ENCODE assay signal across 9 cellular contexts in genomic region chr1:46131093-46131492, GRCh38. TPM values are rescaled to one million over a fixed set of nuclear protein-coding genes. Genes with fewer than 3 reads are reported as not detected.
A peak's percentile ranks its signal among the peaks of the same experiment; 100 is the strongest.
DNase-seq lines count a peak whose midpoint lies in the region; ATAC-seq, FAIRE-seq and TF ChIP-seq lines count a peak whose summit lies in the region.
"Had no signal": no experiment of that assay in that cellular context is flagged by ENCODE, and none has a peak within 500 bp of the region (broad histone marks: within the 10 kb centered on the region; RNA-seq: fewer than 3 reads in every experiment).

No MANE protein-coding gene starts in this region.

- H3K9ac ChIP-seq in K562 (ENCODE audit: insufficient read depth in 1 of 2, low read depth in 2 of 2, low read length in 2 of 2) = peak overlapping the region in 1 of 2 experiments; percentile 45; a peak in 2 of 4 replicates

- H3K79me2 ChIP-seq in K562 (ENCODE audit: control insufficient read depth, insufficient read depth, low read length) = peaks cover 19% of the 10 kb centered on the region; the same call in 2 of the 3 replicates

- no peaks in the 10 kb centered on the region; the same call in 2 of the 3 replicates for H3K36me3 ChIP-seq in K562 (ENCODE audit: control insufficient read depth, insufficient read depth, low read length)
- peaks cover 0 to 3% of the 10 kb centered on the region in 2 donors for H3K36me3 ChIP-seq in muscle layer of duodenum (ENCODE audit: control insufficient read depth in 1 of 2, insufficient read depth in 2 of 2, low read length in 2 of 2)

- peak overlapping the region; percentile 99; the same call in 1 of the 2 replicates for H3K27ac ChIP-seq in C4-2B
- no peak overlapping the region for H3K27ac ChIP-seq in K562 (ENCODE audit: extremely low read depth, low read depth, low read length)
- H3K27ac ChIP-seq in muscle layer of duodenum (ENCODE audit: low read length) = peak overlapping the region; percentile 91

- no peak for TF ChIP-seq RAD21 in K562 (CRISPR knock-in tag; conservative IDR thresholded peaks at IDR 0.05 in 1 of 2, IDR thresholded peaks at IDR 0.05 in 1 of 2)

- POLR2A ChIA-PET in K562 (lab: Yijun Ruan, JAX) = interaction anchor here (0.6 to 4.6 kb wide), 18 partner anchors 9 to 674 kb away, joined by 3 to 53 read pairs (median 8); no protein-coding TSS in a partner anchor

- intact Hi-C loops in K562 (cut with micrococcal nuclease) (no loop called here), posterior vena cava (cut with DNase I) (loop anchor here (5.0 kb wide), 2 partner anchors 41 to 94 kb away; no protein-coding TSS in a partner anchor)

- H3K27me3 ChIP-seq in K562 (ENCODE audit: control insufficient read depth in 2 of 2, insufficient read depth in 2 of 2, low read length in 2 of 2) (no peaks in the 10 kb centered on the region), muscle layer of duodenum (ENCODE audit: low read depth, low read length) (no peaks in the 10 kb centered on the region)

- WGBS in K562 (ENCODE audit: insufficient coverage, low coverage, missing lambda C conversion rate) = under 1% methylated on average over 10 of the region's 10 CpGs

- no TSS peak for BruUV-seq in K562 (replicated peaks; lab: Mats Ljungman, UMichigan)

- H3K4me3 ChIP-seq in K562 = peak overlapping the region; percentile 61
- peak overlapping the region; percentile 87 to 91 for H3K4me3 ChIP-seq in muscle layer of duodenum (ENCODE audit: low read depth in 1 of 2, low read length in 2 of 2)

- in situ Hi-C loops in K562 (cut with MboI) = no loop called here

- peak overlapping the region; percentile 46; the same call in 1 of the 2 replicates for H3K4me2 ChIP-seq in K562 (ENCODE audit: insufficient read depth, low read length)

- H3K9me1 ChIP-seq in K562 (ENCODE audit: control insufficient read depth, insufficient read depth, low read length) = no peaks in the 10 kb centered on the region

- no peak for TF ChIP-seq EP300 in K562 (IDR thresholded peaks at IDR 0.05; ENCODE audit: low read length)

- CTCF ChIA-PET in K562 (lab: Yijun Ruan, JAX; ENCODE audit: low intra/inter-chr PET ratio) = no interaction called here

- TF ChIP-seq POLR2A in K562 (conservative IDR thresholded peaks at IDR 0.05) = no peak

- peaks cover 13 to 21% of the 10 kb centered on the region in 2 experiments; a peak in 4 of 5 replicates for H3K4me1 ChIP-seq in K562 (replicated peaks in 1 of 2; ENCODE audit: control insufficient read depth in 2 of 2, insufficient read depth in 2 of 2, low read length in 2 of 2)
- peaks cover 0 to 18% of the 10 kb centered on the region in 2 donors for H3K4me1 ChIP-seq in muscle layer of duodenum (ENCODE audit: control insufficient read depth in 1 of 2, insufficient read depth in 2 of 2, low read length in 2 of 2)

- H3K9me3 ChIP-seq in K562 (replicated peaks; ENCODE audit: control insufficient read depth, insufficient read depth, low read depth, low read length) (no peaks in the 10 kb centered on the region; the same call in 1 of the 2 replicates), muscle layer of duodenum (ENCODE audit: control insufficient read depth in 1 of 2, low read length in 2 of 2) (no peaks in the 10 kb centered on the region)

- no peak for FAIRE-seq in K562 (lab: Jason Lieb, UNC)

- no peaks in the 10 kb centered on the region for H4K20me1 ChIP-seq in K562 (replicated peaks; ENCODE audit: control insufficient read depth, insufficient read depth, low read length)

- no peak for ATAC-seq in K562

- DNase-seq in HT-29 (ENCODE audit: low spot score) (peak; percentile 49), K562 (ENCODE audit: extremely low read depth in 1 of 4, low spot score in 3 of 4) (no peak), posterior vena cava (ENCODE audit: low spot score) (no peak), NCI-H1105 (lab: John Stamatoyannopoulos, UW) (no peak), OCI-M2 (lab: John Stamatoyannopoulos, UW; ENCODE audit: unreplicated experiment) (no peak), SHP77 (lab: John Stamatoyannopoulos, UW) (no peak)

- TF ChIP-seq CTCF in C4-2B (conservative IDR thresholded peaks at IDR 0.05) (no peak), K562 (IDR thresholded peaks at IDR 0.05 in 2 of 3, conservative IDR thresholded peaks at IDR 0.05 in 1 of 3; ENCODE audit: insufficient read depth in 2 of 3, low read depth in 1 of 3, low read length in 3 of 3) (no peak)

- peak overlapping the region; percentile 99 for H2AFZ ChIP-seq in K562 (ENCODE audit: low read depth, low read length)

TF ChIP-seq in K562, 482 proteins besides CTCF, POLR2A, EP300 and RAD21:
- TF ChIP-seq ELK1 (CRISPR knock-in tag; IDR thresholded peaks at IDR 0.05) (no peak), ZC3H11A (IDR thresholded peaks at IDR 0.05; ENCODE audit: low read depth, low read length) (0 out of 2 replicates have a peak, but pooled peaks have one; percentile 21), FOXK2 (conservative IDR thresholded peaks at IDR 0.05 in 1 of 2, IDR thresholded peaks at IDR 0.05 in 1 of 2; ENCODE audit: low read depth in 2 of 2) (no peak), CSDE1 (IDR thresholded peaks at IDR 0.05) (no peak), EP400 (IDR thresholded peaks at IDR 0.05) (0 out of 2 replicates have a peak, but pooled peaks have one; percentile 10)
TF ChIP-seq in K562: peak in this region for 2.

RNA-seq across cellular contexts. Expression of gene PIK3R3, which starts 1.3 kb away (rescaled TPM):
- 7.7 and 8.4 TPM in 2 replicates for total RNA-seq in HT-29 (2014; rRNA removed; shearing (Covaris generic))
- total RNA-seq in K562 (2011; cell fraction: chromatin; rRNA removed; ENCODE audit: low replicate concordance) = 4.0 and 7.6 TPM in 2 replicates
- 2.3 and 3.6 TPM in 2 replicates for total RNA-seq in K562 (2011; cell fraction: nucleolus; rRNA removed)
- total RNA-seq in K562 (2011; cell fraction: nucleoplasm; rRNA removed) = 6.5 and 7.6 TPM in 2 replicates
- total RNA-seq in K562 (2014; rRNA removed) (3.3 and 4.3 TPM in 2 replicates), K562 (2014; rRNA removed; fragmentation: Illumina TruSeq; extraction: Trizol) (5.7 and 6.0 TPM in 2 replicates), K562 (2015; rRNA removed; fragmentation: Illumina TruSeq; extraction: Trizol) (6.7 and 7.7 TPM in 2 replicates), K562 (2021) (6.1 and 6.2 TPM in 2 replicates), posterior vena cava (10 to 100 TPM; 26.0 to 39.7 TPM)
- polyA plus RNA-seq in K562 (2011; rRNA removed) (5.4 and 5.5 TPM in 2 replicates), K562 (2014; fragmentation: Illumina TruSeq; extraction: Trizol) (4.0 and 4.6 TPM in 2 replicates), K562 (2014; fragmentation: Nextera tagmentation; extraction: Ambion mirVana) (1 to 10 TPM; 1.4 to 2.2 TPM), K562 (2014; rRNA removed) (2.7 and 3.1 TPM in 2 replicates)
- polyA plus RNA-seq in K562 (2011; cell fraction: cytosol; rRNA removed) = 1.8 and 3.9 TPM in 2 replicates
- 2.7 and 4.7 TPM in 2 replicates for polyA plus RNA-seq in K562 (2011; cell fraction: nucleus; rRNA removed)
- polyA plus RNA-seq in K562 (2012) = 2.0 and 3.8 TPM in 2 replicates
- polyA minus RNA-seq in K562 (2011; rRNA and poly(A)+ RNA removed) = 8.1 and 13.0 TPM in 2 replicates
- polyA minus RNA-seq in K562 (2011; cell fraction: cytosol; rRNA and poly(A)+ RNA removed) = 3.2 and 3.5 TPM in 2 replicates
- 1.6 and 4.8 TPM in 2 replicates for polyA minus RNA-seq in K562 (2011; cell fraction: nucleus; rRNA and poly(A)+ RNA removed)

RNA-seq across cellular contexts. Expression of gene TSPAN1, which starts 43.8 kb away (rescaled TPM):
- total RNA-seq in HT-29 (2014; rRNA removed; shearing (Covaris generic)) = 162 and 165 TPM in 2 replicates
- not detected in 2 replicates for total RNA-seq in K562 (2011; cell fraction: chromatin; rRNA removed; ENCODE audit: low replicate concordance)
- 0.53 TPM in 1 of 2 replicates, not detected in the other for total RNA-seq in K562 (2011; cell fraction: nucleolus; rRNA removed)
- not detected in 2 replicates for total RNA-seq in K562 (2011; cell fraction: nucleoplasm; rRNA removed)
- total RNA-seq in K562 (2014; rRNA removed) (not detected in 2 replicates), K562 (2014; rRNA removed; fragmentation: Illumina TruSeq; extraction: Trizol) (not detected in 2 replicates), K562 (2015; rRNA removed; fragmentation: Illumina TruSeq; extraction: Trizol) (not detected in 2 replicates), K562 (2021) (0.38 and 0.58 TPM in 2 replicates), posterior vena cava (1 to 10 TPM; 1.3 to 1.6 TPM)
- polyA plus RNA-seq in K562 (2011; rRNA removed) (not detected in 2 replicates), K562 (2014; fragmentation: Illumina TruSeq; extraction: Trizol) (not detected in 2 replicates), K562 (2014; fragmentation: Nextera tagmentation; extraction: Ambion mirVana) (not detected), K562 (2014; rRNA removed) (not detected in 2 replicates)
- not detected in 2 replicates for polyA plus RNA-seq in K562 (2011; cell fraction: cytosol; rRNA removed)
- 0.20 TPM in 1 of 2 replicates, not detected in the other for polyA plus RNA-seq in K562 (2011; cell fraction: nucleus; rRNA removed)
- polyA plus RNA-seq in K562 (2012) = 0.07 and 0.22 TPM in 2 replicates
- not detected in 2 replicates for polyA minus RNA-seq in K562 (2011; rRNA and poly(A)+ RNA removed)
- polyA minus RNA-seq in K562 (2011; cell fraction: cytosol; rRNA and poly(A)+ RNA removed) = not detected in 2 replicates
- not detected in 2 replicates for polyA minus RNA-seq in K562 (2011; cell fraction: nucleus; rRNA and poly(A)+ RNA removed)

RNA-seq across cellular contexts. Expression of gene P3R3URF, which starts 45.2 kb away (rescaled TPM):
- total RNA-seq in HT-29 (2014; rRNA removed; shearing (Covaris generic)) = not detected in 2 replicates
- not detected in 2 replicates for total RNA-seq in K562 (2011; cell fraction: chromatin; rRNA removed; ENCODE audit: low replicate concordance)
- total RNA-seq in K562 (2011; cell fraction: nucleolus; rRNA removed) = not detected in 2 replicates
- not detected in 2 replicates for total RNA-seq in K562 (2011; cell fraction: nucleoplasm; rRNA removed)
- total RNA-seq in K562 (2014; rRNA removed) (not detected in 2 replicates), K562 (2014; rRNA removed; fragmentation: Illumina TruSeq; extraction: Trizol) (not detected in 2 replicates), K562 (2015; rRNA removed; fragmentation: Illumina TruSeq; extraction: Trizol) (not detected in 2 replicates), K562 (2021) (not detected in 2 replicates), posterior vena cava (not detected)
- polyA plus RNA-seq in K562 (2011; rRNA removed) (not detected in 2 replicates), K562 (2014; fragmentation: Illumina TruSeq; extraction: Trizol) (not detected in 2 replicates), K562 (2014; fragmentation: Nextera tagmentation; extraction: Ambion mirVana) (not detected), K562 (2014; rRNA removed) (not detected in 2 replicates)
- polyA plus RNA-seq in K562 (2011; cell fraction: cytosol; rRNA removed) = not detected in 2 replicates
- not detected in 2 replicates for polyA plus RNA-seq in K562 (2011; cell fraction: nucleus; rRNA removed)
- not detected in 2 replicates for polyA plus RNA-seq in K562 (2012)
- not detected in 2 replicates for polyA minus RNA-seq in K562 (2011; rRNA and poly(A)+ RNA removed)
- not detected in 2 replicates for polyA minus RNA-seq in K562 (2011; cell fraction: cytosol; rRNA and poly(A)+ RNA removed)
- polyA minus RNA-seq in K562 (2011; cell fraction: nucleus; rRNA and poly(A)+ RNA removed) = not detected in 2 replicates
- total RNA-seq: NCI-H460 had no signal

Comparison
In these comparisons a context has a peak if more than half of its experiments do, and no peak if none do; other contexts are left out.
1. RNA of gene TSPAN1, which starts 43.8 kb away (total RNA-seq): 162 to 165 TPM in HT-29; 1.3 to 1.6 TPM in posterior vena cava and 0.38 to 0.58 TPM in K562; every median in the first group is over 10 times any median in the second.